In the genomic region with DNA sequence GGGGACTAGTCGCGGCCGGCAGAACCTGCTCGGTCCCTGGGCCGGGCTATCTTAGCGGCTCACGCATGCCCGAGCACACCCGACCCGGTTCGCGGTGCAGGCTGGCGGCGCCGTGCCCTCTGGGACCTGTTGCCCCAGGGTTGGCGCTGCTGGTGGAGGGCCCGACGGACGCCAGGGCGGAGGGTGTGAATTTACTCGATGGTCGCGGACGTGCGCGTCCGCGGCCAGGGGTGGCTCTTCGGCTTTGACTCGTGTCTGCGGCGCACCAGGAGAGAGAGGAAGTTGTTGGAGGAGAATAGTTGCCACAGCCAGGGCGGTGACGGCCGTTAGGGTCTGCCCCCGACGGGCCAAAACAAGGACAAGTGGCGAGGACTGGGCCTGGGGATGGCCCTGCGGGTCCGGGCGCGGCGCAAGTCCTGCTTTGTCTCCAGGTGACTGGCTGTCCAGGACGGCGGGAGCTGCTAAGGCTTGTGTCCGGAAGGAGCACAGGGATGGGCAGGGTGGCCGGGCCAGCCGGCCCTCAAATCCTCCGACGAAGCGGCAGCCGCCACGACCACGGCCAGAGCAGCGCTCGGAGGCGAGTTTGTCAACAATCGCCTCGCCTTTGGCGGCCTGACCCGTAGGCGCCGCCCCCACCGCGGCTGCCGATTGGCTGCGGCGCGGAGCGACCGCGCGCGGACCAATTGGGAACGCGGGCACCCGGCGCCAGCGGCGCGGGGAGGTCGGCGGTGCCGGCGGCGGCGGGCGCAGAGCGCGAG, we compare ENCODE assay signal across 1 cellular context.
TF ChIP-seq lines count a peak whose summit lies in the region.

No MANE protein-coding gene starts in this region.

TF ChIP-seq in K562, 482 proteins besides CTCF, POLR2A, EP300 and RAD21 (continued from another document and continues in another):
- TF ChIP-seq, protein P1, sequence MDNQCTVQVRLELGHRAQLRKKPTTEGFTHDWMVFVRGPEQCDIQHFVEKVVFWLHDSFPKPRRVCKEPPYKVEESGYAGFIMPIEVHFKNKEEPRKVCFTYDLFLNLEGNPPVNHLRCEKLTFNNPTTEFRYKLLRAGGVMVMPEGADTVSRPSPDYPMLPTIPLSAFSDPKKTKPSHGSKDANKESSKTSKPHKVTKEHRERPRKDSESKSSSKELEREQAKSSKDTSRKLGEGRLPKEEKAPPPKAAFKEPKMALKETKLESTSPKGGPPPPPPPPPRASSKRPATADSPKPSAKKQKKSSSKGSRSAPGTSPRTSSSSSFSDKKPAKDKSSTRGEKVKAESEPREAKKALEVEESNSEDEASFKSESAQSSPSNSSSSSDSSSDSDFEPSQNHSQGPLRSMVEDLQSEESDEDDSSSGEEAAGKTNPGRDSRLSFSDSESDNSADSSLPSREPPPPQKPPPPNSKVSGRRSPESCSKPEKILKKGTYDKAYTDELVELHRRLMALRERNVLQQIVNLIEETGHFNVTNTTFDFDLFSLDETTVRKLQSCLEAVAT (IDR thresholded peaks at IDR 0.05) = no peak
- TF ChIP-seq POLR3G (IDR thresholded peaks at IDR 0.05; ENCODE audit: extremely low read depth, insufficient read length, insufficient replicate concordance) = no peak
- TF ChIP-seq KDM5B (IDR thresholded peaks at IDR 0.05; ENCODE audit: insufficient replicate concordance, low read depth, low read length) = no peak
- TF ChIP-seq ZNF316 (IDR thresholded peaks at IDR 0.05) = no peak
- no peak for TF ChIP-seq BDP1 (IDR thresholded peaks at IDR 0.05; ENCODE audit: insufficient read depth, insufficient read length)
- TF ChIP-seq, protein P2, sequence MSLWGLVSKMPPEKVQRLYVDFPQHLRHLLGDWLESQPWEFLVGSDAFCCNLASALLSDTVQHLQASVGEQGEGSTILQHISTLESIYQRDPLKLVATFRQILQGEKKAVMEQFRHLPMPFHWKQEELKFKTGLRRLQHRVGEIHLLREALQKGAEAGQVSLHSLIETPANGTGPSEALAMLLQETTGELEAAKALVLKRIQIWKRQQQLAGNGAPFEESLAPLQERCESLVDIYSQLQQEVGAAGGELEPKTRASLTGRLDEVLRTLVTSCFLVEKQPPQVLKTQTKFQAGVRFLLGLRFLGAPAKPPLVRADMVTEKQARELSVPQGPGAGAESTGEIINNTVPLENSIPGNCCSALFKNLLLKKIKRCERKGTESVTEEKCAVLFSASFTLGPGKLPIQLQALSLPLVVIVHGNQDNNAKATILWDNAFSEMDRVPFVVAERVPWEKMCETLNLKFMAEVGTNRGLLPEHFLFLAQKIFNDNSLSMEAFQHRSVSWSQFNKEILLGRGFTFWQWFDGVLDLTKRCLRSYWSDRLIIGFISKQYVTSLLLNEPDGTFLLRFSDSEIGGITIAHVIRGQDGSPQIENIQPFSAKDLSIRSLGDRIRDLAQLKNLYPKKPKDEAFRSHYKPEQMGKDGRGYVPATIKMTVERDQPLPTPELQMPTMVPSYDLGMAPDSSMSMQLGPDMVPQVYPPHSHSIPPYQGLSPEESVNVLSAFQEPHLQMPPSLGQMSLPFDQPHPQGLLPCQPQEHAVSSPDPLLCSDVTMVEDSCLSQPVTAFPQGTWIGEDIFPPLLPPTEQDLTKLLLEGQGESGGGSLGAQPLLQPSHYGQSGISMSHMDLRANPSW (CRISPR knock-in tag; IDR thresholded peaks at IDR 0.05) = no peak
- no peak for TF ChIP-seq POLR2AphosphoS5 (IDR thresholded peaks at IDR 0.05; ENCODE audit: control insufficient read depth, insufficient read depth, low read depth, low read length)
- no peak for TF ChIP-seq RFX1 (IDR thresholded peaks at IDR 0.05)
- TF ChIP-seq TBL1XR1 (IDR thresholded peaks at IDR 0.05; ENCODE audit: low read length in 2 of 2) = no peak
- TF ChIP-seq ETV6 (IDR thresholded peaks at IDR 0.05; ENCODE audit: borderline replicate concordance in 1 of 2, low read depth in 2 of 2, low read length in 1 of 2) = no peak
- TF ChIP-seq ETV6 (CRISPR knock-in tag; IDR thresholded peaks at IDR 0.05; ENCODE audit: borderline replicate concordance) = no peak
- TF ChIP-seq, protein P3, sequence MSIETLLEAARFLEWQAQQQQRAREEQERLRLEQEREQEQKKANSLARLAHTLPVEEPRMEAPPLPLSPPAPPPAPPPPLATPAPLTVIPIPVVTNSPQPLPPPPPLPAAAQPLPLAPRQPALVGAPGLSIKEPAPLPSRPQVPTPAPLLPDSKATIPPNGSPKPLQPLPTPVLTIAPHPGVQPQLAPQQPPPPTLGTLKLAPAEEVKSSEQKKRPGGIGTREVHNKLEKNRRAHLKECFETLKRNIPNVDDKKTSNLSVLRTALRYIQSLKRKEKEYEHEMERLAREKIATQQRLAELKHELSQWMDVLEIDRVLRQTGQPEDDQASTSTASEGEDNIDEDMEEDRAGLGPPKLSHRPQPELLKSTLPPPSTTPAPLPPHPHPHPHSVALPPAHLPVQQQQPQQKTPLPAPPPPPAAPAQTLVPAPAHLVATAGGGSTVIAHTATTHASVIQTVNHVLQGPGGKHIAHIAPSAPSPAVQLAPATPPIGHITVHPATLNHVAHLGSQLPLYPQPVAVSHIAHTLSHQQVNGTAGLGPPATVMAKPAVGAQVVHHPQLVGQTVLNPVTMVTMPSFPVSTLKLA (conservative IDR thresholded peaks at IDR 0.05) = peak; percentile 78 to 84
- TF ChIP-seq, protein P4, sequence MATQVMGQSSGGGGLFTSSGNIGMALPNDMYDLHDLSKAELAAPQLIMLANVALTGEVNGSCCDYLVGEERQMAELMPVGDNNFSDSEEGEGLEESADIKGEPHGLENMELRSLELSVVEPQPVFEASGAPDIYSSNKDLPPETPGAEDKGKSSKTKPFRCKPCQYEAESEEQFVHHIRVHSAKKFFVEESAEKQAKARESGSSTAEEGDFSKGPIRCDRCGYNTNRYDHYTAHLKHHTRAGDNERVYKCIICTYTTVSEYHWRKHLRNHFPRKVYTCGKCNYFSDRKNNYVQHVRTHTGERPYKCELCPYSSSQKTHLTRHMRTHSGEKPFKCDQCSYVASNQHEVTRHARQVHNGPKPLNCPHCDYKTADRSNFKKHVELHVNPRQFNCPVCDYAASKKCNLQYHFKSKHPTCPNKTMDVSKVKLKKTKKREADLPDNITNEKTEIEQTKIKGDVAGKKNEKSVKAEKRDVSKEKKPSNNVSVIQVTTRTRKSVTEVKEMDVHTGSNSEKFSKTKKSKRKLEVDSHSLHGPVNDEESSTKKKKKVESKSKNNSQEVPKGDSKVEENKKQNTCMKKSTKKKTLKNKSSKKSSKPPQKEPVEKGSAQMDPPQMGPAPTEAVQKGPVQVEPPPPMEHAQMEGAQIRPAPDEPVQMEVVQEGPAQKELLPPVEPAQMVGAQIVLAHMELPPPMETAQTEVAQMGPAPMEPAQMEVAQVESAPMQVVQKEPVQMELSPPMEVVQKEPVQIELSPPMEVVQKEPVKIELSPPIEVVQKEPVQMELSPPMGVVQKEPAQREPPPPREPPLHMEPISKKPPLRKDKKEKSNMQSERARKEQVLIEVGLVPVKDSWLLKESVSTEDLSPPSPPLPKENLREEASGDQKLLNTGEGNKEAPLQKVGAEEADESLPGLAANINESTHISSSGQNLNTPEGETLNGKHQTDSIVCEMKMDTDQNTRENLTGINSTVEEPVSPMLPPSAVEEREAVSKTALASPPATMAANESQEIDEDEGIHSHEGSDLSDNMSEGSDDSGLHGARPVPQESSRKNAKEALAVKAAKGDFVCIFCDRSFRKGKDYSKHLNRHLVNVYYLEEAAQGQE (CRISPR knock-in tag; IDR thresholded peaks at IDR 0.05; ENCODE audit: low read depth) = no peak
- peak; percentile 46 for TF ChIP-seq PRPF4 (IDR thresholded peaks at IDR 0.05; ENCODE audit: insufficient read depth, low read depth, low read length, poor library complexity, severe bottlenecking)
- TF ChIP-seq KDM4B (IDR thresholded peaks at IDR 0.05; ENCODE audit: borderline replicate concordance in 2 of 2, low read depth in 1 of 2) = no peak
- peak; percentile 61; the same call in 1 of the 2 replicates for TF ChIP-seq NFIC (IDR thresholded peaks at IDR 0.05)
- TF ChIP-seq PRMT5 (CRISPR knock-in tag; IDR thresholded peaks at IDR 0.05) = no peak
- no peak for TF ChIP-seq CBX3 (IDR thresholded peaks at IDR 0.05; ENCODE audit: borderline replicate concordance in 1 of 2, low read length in 2 of 2)
- TF ChIP-seq, protein P5, sequence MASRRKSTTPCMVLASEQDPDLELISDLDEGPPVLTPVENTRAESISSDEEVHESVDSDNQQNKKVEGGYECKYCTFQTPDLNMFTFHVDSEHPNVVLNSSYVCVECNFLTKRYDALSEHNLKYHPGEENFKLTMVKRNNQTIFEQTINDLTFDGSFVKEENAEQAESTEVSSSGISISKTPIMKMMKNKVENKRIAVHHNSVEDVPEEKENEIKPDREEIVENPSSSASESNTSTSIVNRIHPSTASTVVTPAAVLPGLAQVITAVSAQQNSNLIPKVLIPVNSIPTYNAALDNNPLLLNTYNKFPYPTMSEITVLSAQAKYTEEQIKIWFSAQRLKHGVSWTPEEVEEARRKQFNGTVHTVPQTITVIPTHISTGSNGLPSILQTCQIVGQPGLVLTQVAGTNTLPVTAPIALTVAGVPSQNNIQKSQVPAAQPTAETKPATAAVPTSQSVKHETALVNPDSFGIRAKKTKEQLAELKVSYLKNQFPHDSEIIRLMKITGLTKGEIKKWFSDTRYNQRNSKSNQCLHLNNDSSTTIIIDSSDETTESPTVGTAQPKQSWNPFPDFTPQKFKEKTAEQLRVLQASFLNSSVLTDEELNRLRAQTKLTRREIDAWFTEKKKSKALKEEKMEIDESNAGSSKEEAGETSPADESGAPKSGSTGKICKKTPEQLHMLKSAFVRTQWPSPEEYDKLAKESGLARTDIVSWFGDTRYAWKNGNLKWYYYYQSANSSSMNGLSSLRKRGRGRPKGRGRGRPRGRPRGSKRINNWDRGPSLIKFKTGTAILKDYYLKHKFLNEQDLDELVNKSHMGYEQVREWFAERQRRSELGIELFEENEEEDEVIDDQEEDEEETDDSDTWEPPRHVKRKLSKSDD (conservative IDR thresholded peaks at IDR 0.05; ENCODE audit: low read length) = no peak
- TF ChIP-seq, protein P6, sequence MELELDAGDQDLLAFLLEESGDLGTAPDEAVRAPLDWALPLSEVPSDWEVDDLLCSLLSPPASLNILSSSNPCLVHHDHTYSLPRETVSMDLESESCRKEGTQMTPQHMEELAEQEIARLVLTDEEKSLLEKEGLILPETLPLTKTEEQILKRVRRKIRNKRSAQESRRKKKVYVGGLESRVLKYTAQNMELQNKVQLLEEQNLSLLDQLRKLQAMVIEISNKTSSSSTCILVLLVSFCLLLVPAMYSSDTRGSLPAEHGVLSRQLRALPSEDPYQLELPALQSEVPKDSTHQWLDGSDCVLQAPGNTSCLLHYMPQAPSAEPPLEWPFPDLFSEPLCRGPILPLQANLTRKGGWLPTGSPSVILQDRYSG (tag; conservative IDR thresholded peaks at IDR 0.05; ENCODE audit: low read depth) = no peak
- no peak for TF ChIP-seq PPARD (CRISPR knock-in tag; IDR thresholded peaks at IDR 0.05)
- TF ChIP-seq LCOR (CRISPR knock-in tag; IDR thresholded peaks at IDR 0.05) = no peak; the same call in 1 of the 2 replicates
- no peak for TF ChIP-seq ZNF431 (CRISPR knock-in tag; IDR thresholded peaks at IDR 0.05)
- peak; percentile 82 for TF ChIP-seq RBFOX2 (IDR thresholded peaks at IDR 0.05; ENCODE audit: low read depth, low read length)
- no peak for TF ChIP-seq MTA2 (IDR thresholded peaks at IDR 0.05; ENCODE audit: low read depth)
- TF ChIP-seq ZFP36 (IDR thresholded peaks at IDR 0.05; ENCODE audit: low read depth, low read length, partially characterized antibody) = no peak
- TF ChIP-seq GABPA (tag; conservative IDR thresholded peaks at IDR 0.05; ENCODE audit: low read depth) = no peak
- TF ChIP-seq YY1 (IDR thresholded peaks at IDR 0.05; ENCODE audit: borderline replicate concordance in 1 of 3, control insufficient read depth in 1 of 3, extremely low read depth in 1 of 3, insufficient read depth in 3 of 3, insufficient read length in 1 of 3, insufficient replicate concordance in 2 of 3, low read depth in 1 of 3, low read length in 2 of 3) = peak in 2 of 3 experiments; percentile 7 to 23
- TF ChIP-seq TGIF2 (CRISPR knock-in tag; IDR thresholded peaks at IDR 0.05) = no peak
- TF ChIP-seq RBM14 (IDR thresholded peaks at IDR 0.05; ENCODE audit: borderline replicate concordance, insufficient read depth, low read depth, low read length) = no peak
- TF ChIP-seq HMGN3 (IDR thresholded peaks at IDR 0.05; ENCODE audit: borderline replicate concordance, extremely low read depth, insufficient read length, low read depth, low read length) = peak; percentile 75
- TF ChIP-seq ZZZ3 (IDR thresholded peaks at IDR 0.05) = no peak
- TF ChIP-seq POLR2AphosphoS2 (IDR thresholded peaks at IDR 0.05; ENCODE audit: low read length) = no peak
- TF ChIP-seq TARDBP (IDR thresholded peaks at IDR 0.05) = no peak
- no peak for TF ChIP-seq ZNF184 (CRISPR knock-in tag; IDR thresholded peaks at IDR 0.05)
- TF ChIP-seq GABPB1 (CRISPR knock-in tag; IDR thresholded peaks at IDR 0.05) = peak; percentile 36; the same call in 1 of the 2 replicates
- TF ChIP-seq HOXB6 (CRISPR knock-in tag; IDR thresholded peaks at IDR 0.05; ENCODE audit: borderline replicate concordance) = no peak
- no peak for TF ChIP-seq CBX2 (IDR thresholded peaks at IDR 0.05; ENCODE audit: insufficient read depth, low read length, poor library complexity, severe bottlenecking)
- 0 out of 2 replicates have a peak, but pooled peaks have one; percentile 10 for TF ChIP-seq ATF1 (CRISPR knock-in tag; IDR thresholded peaks at IDR 0.05)
- no peak for TF ChIP-seq ATF1 (tag; IDR thresholded peaks at IDR 0.05)
- TF ChIP-seq RBM25 (IDR thresholded peaks at IDR 0.05; ENCODE audit: low read depth, low read length, severe bottlenecking) = peak; percentile 99
- TF ChIP-seq CBFB (CRISPR knock-in tag; IDR thresholded peaks at IDR 0.05) = 0 out of 2 replicates have a peak, but pooled peaks have one; percentile 67
- no peak for TF ChIP-seq SNRNP70 (optimal IDR thresholded peaks at IDR 0.05; ENCODE audit: low read depth, low read length)
- TF ChIP-seq DPF2 (IDR thresholded peaks at IDR 0.05) = no peak
- TF ChIP-seq, protein P7, sequence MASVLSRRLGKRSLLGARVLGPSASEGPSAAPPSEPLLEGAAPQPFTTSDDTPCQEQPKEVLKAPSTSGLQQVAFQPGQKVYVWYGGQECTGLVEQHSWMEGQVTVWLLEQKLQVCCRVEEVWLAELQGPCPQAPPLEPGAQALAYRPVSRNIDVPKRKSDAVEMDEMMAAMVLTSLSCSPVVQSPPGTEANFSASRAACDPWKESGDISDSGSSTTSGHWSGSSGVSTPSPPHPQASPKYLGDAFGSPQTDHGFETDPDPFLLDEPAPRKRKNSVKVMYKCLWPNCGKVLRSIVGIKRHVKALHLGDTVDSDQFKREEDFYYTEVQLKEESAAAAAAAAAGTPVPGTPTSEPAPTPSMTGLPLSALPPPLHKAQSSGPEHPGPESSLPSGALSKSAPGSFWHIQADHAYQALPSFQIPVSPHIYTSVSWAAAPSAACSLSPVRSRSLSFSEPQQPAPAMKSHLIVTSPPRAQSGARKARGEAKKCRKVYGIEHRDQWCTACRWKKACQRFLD (CRISPR knock-in tag; IDR thresholded peaks at IDR 0.05) = no peak
- TF ChIP-seq ELF1 (tag; IDR thresholded peaks at IDR 0.05) = no peak
- TF ChIP-seq RNF2 (IDR thresholded peaks at IDR 0.05) = no peak
- no peak for TF ChIP-seq RHOXF2B (CRISPR knock-in tag; conservative IDR thresholded peaks at IDR 0.05)
- TF ChIP-seq SAFB (IDR thresholded peaks at IDR 0.05; ENCODE audit: borderline replicate concordance, low read depth, low read length) = no peak
- TF ChIP-seq HCFC1 (IDR thresholded peaks at IDR 0.05; ENCODE audit: low read depth, low read length) = no peak
- no peak; the same call in 1 of the 2 replicates for TF ChIP-seq ZNF263 (CRISPR knock-in tag; IDR thresholded peaks at IDR 0.05; ENCODE audit: borderline replicate concordance)
